Comparison of ENCODE assay signal across 8 cellular contexts in genomic region chr2:232438951-232439757, GRCh38. TPM values are rescaled to one million over a fixed set of nuclear protein-coding genes. Genes with fewer than 3 reads are reported as not detected.
DNase-seq lines count a peak whose midpoint lies in the region; ATAC-seq, FAIRE-seq and TF ChIP-seq lines count a peak whose summit lies in the region.

No MANE protein-coding gene starts in this region.

- H3K36me3 Mint-ChIP-seq in CD4-positive, alpha-beta memory T cell: no peaks in the 10 kb centered on the region
- no peaks in the 10 kb centered on the region for H3K36me3 Mint-ChIP-seq in activated naive CD4-positive, alpha-beta T cell treated with anti-CD3 and anti-CD28 coated beads, Interleukin-2, amount 10 ng/mL, durations not matched to agents 7 days and 5 days

- H3K27me3 ChIP-seq in CD4-positive, alpha-beta memory T cell (ENCODE audit: insufficient read depth, low read length): no peaks in the 10 kb centered on the region
- no peaks in the 10 kb centered on the region for H3K27me3 ChIP-seq in MG63
- H3K27me3 ChIP-seq in kidney epithelial cell (ENCODE audit: control insufficient read depth, insufficient read depth, low read length): peaks cover 14% of the 10 kb centered on the region

- no peak overlapping the region for H3K4me3 Mint-ChIP-seq in CD4-positive, alpha-beta memory T cell
- H3K4me3 Mint-ChIP-seq in activated naive CD4-positive, alpha-beta T cell treated with anti-CD3 and anti-CD28 coated beads, Interleukin-2, amount 10 ng/mL, durations not matched to agents 7 days and 5 days: no peak overlapping the region

- intact Hi-C loops in CD4-positive, alpha-beta memory T cell (cut with micrococcal nuclease): no loop called here

- peak; percentile 47 for TF ChIP-seq CTCF in kidney epithelial cell (IDR thresholded peaks at IDR 0.05; ENCODE audit: insufficient read depth, low read length, poor library complexity, severe bottlenecking)

- H3K9me3 Mint-ChIP-seq in CD4-positive, alpha-beta memory T cell: peaks cover 0 to 1% (median 0%) of the 10 kb centered on the region in 8 donors
- H3K9me3 Mint-ChIP-seq in activated naive CD4-positive, alpha-beta T cell treated with anti-CD3 and anti-CD28 coated beads, Interleukin-2, amount 10 ng/mL, durations not matched to agents 7 days and 5 days: no peaks in the 10 kb centered on the region

- no peaks in the 10 kb centered on the region for H3K9me3 ChIP-seq in CD4-positive, alpha-beta memory T cell (ENCODE audit: control insufficient read depth in 1 of 2, low read length in 2 of 2)
- no peaks in the 10 kb centered on the region for H3K9me3 ChIP-seq in MG63

- H3K27ac ChIP-seq in CD4-positive, alpha-beta memory T cell (ENCODE audit: low read depth, low read length): no peak overlapping the region

- no peak overlapping the region for H3K4me3 ChIP-seq in CD4-positive, alpha-beta memory T cell (ENCODE audit: low read length in 2 of 2)
- H3K4me3 ChIP-seq in MG63: no peak overlapping the region
- H3K4me3 ChIP-seq in kidney epithelial cell (ENCODE audit: low read depth, low read length): no peak overlapping the region

- H3K36me3 ChIP-seq in CD4-positive, alpha-beta memory T cell (ENCODE audit: insufficient read depth, low read length): no peaks in the 10 kb centered on the region
- no peaks in the 10 kb centered on the region for H3K36me3 ChIP-seq in MG63
- H3K36me3 ChIP-seq in kidney epithelial cell (ENCODE audit: control insufficient read depth, insufficient read depth, low read length): no peaks in the 10 kb centered on the region

- H3K27me3 Mint-ChIP-seq in CD4-positive, alpha-beta memory T cell: peaks cover 3 to 5% of the 10 kb centered on the region in 2 donors
- H3K27me3 Mint-ChIP-seq in activated naive CD4-positive, alpha-beta T cell treated with anti-CD3 and anti-CD28 coated beads, Interleukin-2, amount 10 ng/mL, durations not matched to agents 7 days and 5 days: peaks cover 21% of the 10 kb centered on the region

- H3K4me1 Mint-ChIP-seq in CD4-positive, alpha-beta memory T cell: peaks cover 2 to 6% (median 3%) of the 10 kb centered on the region in 4 donors
- no peaks in the 10 kb centered on the region for H3K4me1 Mint-ChIP-seq in activated naive CD4-positive, alpha-beta T cell treated with anti-CD3 and anti-CD28 coated beads, Interleukin-2, amount 10 ng/mL, durations not matched to agents 7 days and 5 days

- peak in 3 of 5 donors; percentile 15 to 34 (median 27) for DNase-seq in CD4-positive, alpha-beta memory T cell
- DNase-seq in MG63: peak; percentile 24
- peak; percentile 60 for DNase-seq in activated naive CD4-positive, alpha-beta T cell treated with anti-CD3 and anti-CD28 coated beads, Interleukin-2, amount 10 ng/mL, durations not matched to agents 7 days and 5 days
- DNase-seq in kidney epithelial cell (ENCODE audit: low read depth): no peak
- peak; percentile 21 for DNase-seq in stimulated activated naive CD4-positive, alpha-beta T cell treated with Interleukin-2 at 50 U/mL for 16 hours (lab: John Stamatoyannopoulos, UW)
- DNase-seq in H54 (ENCODE audit: insufficient read length, low spot score): no peak
- no peak for DNase-seq in NCI-H1694 (lab: John Stamatoyannopoulos, UW)

- no peak for ATAC-seq in GM21723 (IDR thresholded peaks at IDR 0.05; ENCODE audit: unreplicated experiment)

- CTCF ChIA-PET in CD4-positive, alpha-beta memory T cell (lab: Charles Lee; ENCODE audit: partially characterized antibody): interaction anchor here (0.9 to 3.9 kb wide), 14 partner anchors 9 to 537 kb away, joined by 3 to 33 read pairs (median 3); no protein-coding TSS in a partner anchor
- CTCF ChIA-PET in activated naive CD4-positive, alpha-beta T cell treated with anti-CD3 and anti-CD28 coated beads, Interleukin-2, amount 10 ng/mL, durations not matched to agents 7 days and 5 days (lab: Charles Lee): interaction anchor here (0.7 to 3.0 kb wide), 18 partner anchors 10 to 540 kb away, joined by 3 to 21 read pairs (median 4); partner anchors contain the start of gene PRSS56

- POLR2A ChIA-PET in CD4-positive, alpha-beta memory T cell (lab: Charles Lee; ENCODE audit: partially characterized antibody): no interaction called here

- no peak for FAIRE-seq in H54 (lab: Jason Lieb, UNC)

- TF ChIP-seq POLR2A in H54 (IDR thresholded peaks at IDR 0.05; ENCODE audit: low read depth, low read length): no peak

- H3K27ac Mint-ChIP-seq in CD4-positive, alpha-beta memory T cell: no peak overlapping the region
- H3K27ac Mint-ChIP-seq in activated naive CD4-positive, alpha-beta T cell treated with anti-CD3 and anti-CD28 coated beads, Interleukin-2, amount 10 ng/mL, durations not matched to agents 7 days and 5 days: no peak overlapping the region

- H3K4me1 ChIP-seq in CD4-positive, alpha-beta memory T cell (ENCODE audit: insufficient read depth, low read length): no peaks in the 10 kb centered on the region

RNA-seq across cellular contexts. Expression of gene ALPI, which starts 16.8 kb away (rescaled TPM):
- not detected for total RNA-seq in CD4-positive, alpha-beta memory T cell
- not detected for polyA plus RNA-seq in CD4-positive, alpha-beta memory T cell
- not detected in 2 replicates for total RNA-seq in MG63 (2014; rRNA removed; shearing (Covaris generic); ENCODE audit: low replicate concordance)
- not detected in 2 replicates for total RNA-seq in kidney epithelial cell

RNA-seq across cellular contexts. Expression of gene ALPG, which starts 32.5 kb away (rescaled TPM):
- total RNA-seq in CD4-positive, alpha-beta memory T cell: not detected
- not detected for polyA plus RNA-seq in CD4-positive, alpha-beta memory T cell
- not detected in 2 replicates for total RNA-seq in MG63 (2014; rRNA removed; shearing (Covaris generic); ENCODE audit: low replicate concordance)
- total RNA-seq in kidney epithelial cell: not detected in 2 replicates

RNA-seq across cellular contexts. Expression of gene ECEL1, which starts 48.5 kb away (rescaled TPM):
- not detected for total RNA-seq in CD4-positive, alpha-beta memory T cell
- not detected for polyA plus RNA-seq in CD4-positive, alpha-beta memory T cell
- not detected in 2 replicates for total RNA-seq in MG63 (2014; rRNA removed; shearing (Covaris generic); ENCODE audit: low replicate concordance)
- 2.2 and 2.3 TPM in 2 replicates for total RNA-seq in kidney epithelial cell

Comparison
In these comparisons a context has a peak if more than half of its experiments do, and no peak if none do; other contexts are left out.
1. DNase-seq: peak in CD4-positive, alpha-beta memory T cell (3 of 5), MG63 (single experiment), activated naive CD4-positive, alpha-beta T cell treated with anti-CD3 and anti-CD28 coated beads, Interleukin-2, amount 10 ng/mL, durations not matched to agents 7 days and 5 days (single experiment) and stimulated activated naive CD4-positive, alpha-beta T cell treated with Interleukin-2 at 50 U/mL for 16 hours (single experiment); none in kidney epithelial cell (single experiment), H54 (single experiment) and NCI-H1694 (single experiment).